Comparison of ENCODE assay signal across 16 cellular contexts in genomic region chr1:161059293-161059692, GRCh38. TPM values are rescaled to one million over a fixed set of nuclear protein-coding genes. Genes with fewer than 3 reads are reported as not detected.
A peak's percentile ranks its signal among the peaks of the same experiment; 100 is the strongest.
DNase-seq lines count a peak whose midpoint lies in the region; ATAC-seq and TF ChIP-seq lines count a peak whose summit lies in the region.
"Had no signal": no experiment of that assay in that cellular context is flagged by ENCODE, and none has a peak within 500 bp of the region (broad histone marks: within the 10 kb centered on the region; RNA-seq: fewer than 3 reads in every experiment).

No MANE protein-coding gene starts in this region.

- H3K4me3 ChIP-seq in GM23338 (no peak overlapping the region), lower lobe of right lung (no peak overlapping the region)
- H3K4me3 ChIP-seq: breast epithelium, coronary artery, HAP-1, left lung had no signal

- no peaks in the 10 kb centered on the region for H3K79me2 ChIP-seq in GM23338 (replicated peaks; ENCODE audit: insufficient read depth)

- H3F3A ChIP-seq in GM23338 (replicated peaks; ENCODE audit: low read depth), result no peaks in the 10 kb centered on the region

- H3K36me3 Mint-ChIP-seq in CD4-positive, alpha-beta T cell (ENCODE audit: low read depth), result peaks cover 79% of the 10 kb centered on the region
- H3K36me3 Mint-ChIP-seq in GM23338 (ENCODE audit: low read depth) (no peaks in the 10 kb centered on the region), nephron progenitor cell (ENCODE audit: low read depth) (no peaks in the 10 kb centered on the region)
- peaks cover 48% of the 10 kb centered on the region for H3K36me3 Mint-ChIP-seq in activated naive CD8-positive, alpha-beta T cell treated with anti-CD3 and anti-CD28 coated beads, Interleukin-2, amount 50 U/mL, for 24 hours (ENCODE audit: low read depth)

- H3K4me1 ChIP-seq in GM23338 (ENCODE audit: insufficient read depth) (peaks cover 9% of the 10 kb centered on the region; the same call in 1 of the 2 replicates), lower lobe of right lung (no peaks in the 10 kb centered on the region)
- H3K4me1 ChIP-seq: breast epithelium, HAP-1 had no signal

- H3K9me3 ChIP-seq in CD4-positive, alpha-beta T cell (ENCODE audit: control insufficient read depth, low read length), result no peaks in the 10 kb centered on the region
- H3K9me3 ChIP-seq in lower lobe of right lung, result no peaks in the 10 kb centered on the region
- H3K9me3 ChIP-seq: breast epithelium, HAP-1, left lung had no signal

- no peaks in the 10 kb centered on the region for H3K9me3 Mint-ChIP-seq in CD4-positive, alpha-beta T cell
- H3K9me3 Mint-ChIP-seq in GM23338, result no peaks in the 10 kb centered on the region
- no peaks in the 10 kb centered on the region for H3K9me3 Mint-ChIP-seq in activated naive CD8-positive, alpha-beta T cell treated with anti-CD3 and anti-CD28 coated beads, Interleukin-2, amount 50 U/mL, for 24 hours
- no peaks in the 10 kb centered on the region for H3K9me3 Mint-ChIP-seq in nephron progenitor cell

- CTCF ChIA-PET in CD4-positive, alpha-beta T cell (lab: Charles Lee), result interaction anchor here (0.6 to 2.3 kb wide), 3 partner anchors 9 to 38 kb away, joined by 3 to 8 read pairs (median 3); partner anchors contain the start of gene USF1

- intact Hi-C loops in CD4-positive, alpha-beta T cell (cut with DNase I, micrococcal nuclease), result no loop called here
- intact Hi-C loops in lower lobe of right lung (cut with DNase I), result no loop called here

- POLR2A ChIA-PET in CD4-positive, alpha-beta T cell (lab: Charles Lee), result interaction anchor here (0.8 to 3.1 kb wide), 3 partner anchors 8 to 14 kb away, joined by 3 to 20 read pairs (median 16); partner anchors contain the start of genes ARHGAP30 and USF1

- peak overlapping the region; percentile 54 for H3K27ac ChIP-seq in CD4-positive, alpha-beta T cell (ENCODE audit: low read depth, low read length)
- H3K27ac ChIP-seq in GM23338 (ENCODE audit: low read depth) (no peak overlapping the region), lower lobe of right lung (no peak overlapping the region)
- H3K27ac ChIP-seq: breast epithelium, coronary artery, left lung had no signal

- H3K36me3 ChIP-seq in GM23338 (ENCODE audit: insufficient read depth), result no peaks in the 10 kb centered on the region
- H3K36me3 ChIP-seq in lower lobe of right lung, result peaks cover 31% of the 10 kb centered on the region
- H3K36me3 ChIP-seq: breast epithelium, HAP-1 had no signal

- H3K9me2 ChIP-seq in GM23338 (ENCODE audit: insufficient read depth), result no peaks in the 10 kb centered on the region

- peak overlapping the region; percentile 74 for H2AFZ ChIP-seq in GM23338

- H3K4me1 Mint-ChIP-seq in CD4-positive, alpha-beta T cell (ENCODE audit: low read depth), result peaks cover 64% of the 10 kb centered on the region
- H3K4me1 Mint-ChIP-seq in GM23338 (peaks cover 6% of the 10 kb centered on the region; the same call in 2 of the 3 replicates), nephron progenitor cell (peaks cover 8% of the 10 kb centered on the region)
- H3K4me1 Mint-ChIP-seq in activated naive CD8-positive, alpha-beta T cell treated with anti-CD3 and anti-CD28 coated beads, Interleukin-2, amount 50 U/mL, for 24 hours, result peaks cover 51% of the 10 kb centered on the region

- H3K27me3 ChIP-seq in CD4-positive, alpha-beta T cell (ENCODE audit: control insufficient read depth, insufficient read depth, low read length), result no peaks in the 10 kb centered on the region
- no peaks in the 10 kb centered on the region for H3K27me3 ChIP-seq in GM23338 (ENCODE audit: insufficient read depth)
- no peaks in the 10 kb centered on the region for H3K27me3 ChIP-seq in lower lobe of right lung (ENCODE audit: low read depth)
- H3K27me3 ChIP-seq: breast epithelium had no signal

- DNase-seq in CD4-positive, alpha-beta T cell, result no peak
- DNase-seq in GM23338 (ENCODE audit: low spot score), result no peak
- no peak for DNase-seq in activated naive CD8-positive, alpha-beta T cell treated with anti-CD3 and anti-CD28 coated beads, Interleukin-2, amount 50 U/mL, for 24 hours
- no peak for DNase-seq in nephron progenitor cell
- no peak for DNase-seq in amygdala (lab: John Stamatoyannopoulos, UW)
- DNase-seq in C1 segment of cervical spinal cord (lab: John Stamatoyannopoulos, UW), result no peak
- no peak for DNase-seq in lower lobe of right lung
- DNase-seq: head of caudate nucleus; left lung; NCI-H1417; NCI-H524 treated with DMSO at 0.1 percent for 48 hours; stimulated activated CD4-positive, alpha-beta T cell treated with anti-CD3 and anti-CD28 coated beads, Interleukin-4, amount 100 ng/mL, for 1 hour; SW 1271 had no signal

- H3K4me3 Mint-ChIP-seq in CD4-positive, alpha-beta T cell, result no peak overlapping the region
- H3K4me3 Mint-ChIP-seq in GM23338 (no peak overlapping the region), nephron progenitor cell (no peak overlapping the region)
- H3K4me3 Mint-ChIP-seq in activated naive CD8-positive, alpha-beta T cell treated with anti-CD3 and anti-CD28 coated beads, Interleukin-2, amount 50 U/mL, for 24 hours, result no peak overlapping the region

- no peak overlapping the region for H3K4me2 ChIP-seq in GM23338

- H4K20me1 ChIP-seq in GM23338 (replicated peaks; ENCODE audit: insufficient read depth), result no peaks in the 10 kb centered on the region

- no peaks in the 10 kb centered on the region for H3K27me3 Mint-ChIP-seq in CD4-positive, alpha-beta T cell
- H3K27me3 Mint-ChIP-seq in GM23338 (ENCODE audit: insufficient read depth, low read depth, poor library complexity) (peaks cover 6% of the 10 kb centered on the region), nephron progenitor cell (ENCODE audit: low read depth, poor library complexity) (peaks cover 16% of the 10 kb centered on the region)
- no peaks in the 10 kb centered on the region for H3K27me3 Mint-ChIP-seq in activated naive CD8-positive, alpha-beta T cell treated with anti-CD3 and anti-CD28 coated beads, Interleukin-2, amount 50 U/mL, for 24 hours

- no peak for TF ChIP-seq CTCF in CD4-positive, alpha-beta T cell (IDR thresholded peaks at IDR 0.05)
- TF ChIP-seq CTCF in GM23338 (conservative IDR thresholded peaks at IDR 0.05; ENCODE audit: low read depth in 2 of 2), result no peak
- no peak for TF ChIP-seq CTCF in nephron progenitor cell (IDR thresholded peaks at IDR 0.05)
- TF ChIP-seq CTCF in lower lobe of right lung (IDR thresholded peaks at IDR 0.05), result no peak

- no peak for ATAC-seq in CD4-positive, alpha-beta T cell (ENCODE audit: poor library complexity)
- ATAC-seq in GM23338 (no peak), lower lobe of right lung (no peak)
- ATAC-seq in activated naive CD8-positive, alpha-beta T cell treated with anti-CD3 and anti-CD28 coated beads, Interleukin-2, amount 50 U/mL, for 24 hours, result peak; percentile 57
- ATAC-seq: left lung had no signal

- H3K27ac Mint-ChIP-seq in CD4-positive, alpha-beta T cell, result peak overlapping the region; percentile 88
- H3K27ac Mint-ChIP-seq in GM23338 (no peak overlapping the region), nephron progenitor cell (peak overlapping the region; percentile 41)
- peak overlapping the region; percentile 71 for H3K27ac Mint-ChIP-seq in activated naive CD8-positive, alpha-beta T cell treated with anti-CD3 and anti-CD28 coated beads, Interleukin-2, amount 50 U/mL, for 24 hours

TF ChIP-seq in GM23338, 12 proteins besides CTCF, POLR2A, EP300 and RAD21 (continues in another document):
- TF ChIP-seq POLR2AphosphoS5 (IDR thresholded peaks at IDR 0.05; ENCODE audit: low read depth) (no peak), ZNF114 (CRISPR knock-in tag; IDR thresholded peaks at IDR 0.05) (no peak), ZNF331 (CRISPR knock-in tag; IDR thresholded peaks at IDR 0.05; ENCODE audit: low read depth) (no peak), STAT1 (IDR thresholded peaks at IDR 0.05; ENCODE audit: unreplicated experiment) (no peak), CREB1 (CRISPR knock-in tag; IDR thresholded peaks at IDR 0.05; ENCODE audit: low read depth) (no peak)

RNA-seq across cellular contexts. Expression of gene ARHGAP30, which starts 10.4 kb away (rescaled TPM):
- 10 to 100 TPM; 76.6 to 78.9 TPM for total RNA-seq in CD4-positive, alpha-beta T cell
- total RNA-seq in GM23338 (2014; rRNA removed; shearing (Covaris generic)), result 0.19 TPM in 1 of 2 replicates, not detected in the other
- polyA plus RNA-seq in GM23338 (2016; fragmentation: Nextera tagmentation; extraction: Ambion mirVana), result 0.45 and 1.0 TPM in 2 replicates
- total RNA-seq in lower lobe of right lung, result 63.7 TPM

RNA-seq across cellular contexts. Expression of gene USF1, which starts 13.5 kb away (rescaled TPM):
- total RNA-seq in CD4-positive, alpha-beta T cell, result 10 to 100 TPM; 93.5 to 99.1 TPM
- total RNA-seq in GM23338 (2014; rRNA removed; shearing (Covaris generic)), result 71.7 and 74.8 TPM in 2 replicates
- 23.6 and 23.8 TPM in 2 replicates for polyA plus RNA-seq in GM23338 (2016; fragmentation: Nextera tagmentation; extraction: Ambion mirVana)
- 81.8 TPM for total RNA-seq in lower lobe of right lung

RNA-seq across cellular contexts. Expression of gene TSTD1, which starts 20.5 kb away (rescaled TPM):
- total RNA-seq in CD4-positive, alpha-beta T cell, result 10 to 100 TPM; 38.0 to 40.3 TPM
- total RNA-seq in GM23338 (2014; rRNA removed; shearing (Covaris generic)), result 94.9 and 102 TPM in 2 replicates
- 244 and 257 TPM in 2 replicates for polyA plus RNA-seq in GM23338 (2016; fragmentation: Nextera tagmentation; extraction: Ambion mirVana)
- 63.2 TPM for total RNA-seq in lower lobe of right lung

RNA-seq across cellular contexts. Expression of gene NECTIN4, which starts 30.1 kb away (rescaled TPM):
- total RNA-seq in CD4-positive, alpha-beta T cell, result under 1 TPM; 0.22 TPM
- total RNA-seq in GM23338 (2014; rRNA removed; shearing (Covaris generic)), result not detected in 2 replicates
- polyA plus RNA-seq in GM23338 (2016; fragmentation: Nextera tagmentation; extraction: Ambion mirVana), result 0.16 and 0.42 TPM in 2 replicates
- total RNA-seq in lower lobe of right lung, result 6.2 TPM

RNA-seq across cellular contexts. Expression of gene F11R, which starts 38.3 kb away (rescaled TPM):
- 10 to 100 TPM; 15.2 to 16.2 TPM for total RNA-seq in CD4-positive, alpha-beta T cell
- 169 and 194 TPM in 2 replicates for total RNA-seq in GM23338 (2014; rRNA removed; shearing (Covaris generic))
- 51.0 and 51.8 TPM in 2 replicates for polyA plus RNA-seq in GM23338 (2016; fragmentation: Nextera tagmentation; extraction: Ambion mirVana)
- 162 TPM for total RNA-seq in lower lobe of right lung

Comparison
In these comparisons a context has a peak if more than half of its experiments do, and no peak if none do; other contexts are left out.
1. RNA of gene ARHGAP30, which starts 10.4 kb away (total RNA-seq): 76.6 to 78.9 TPM in CD4-positive, alpha-beta T cell and 63.7 TPM in lower lobe of right lung (single experiment); 0.19 TPM in GM23338; every median in the first group is over 10 times any median in the second.